18 cellular contexts compared by ENCODE assay signal in genomic region chr20:23810349-23810748, GRCh38. TPM values are rescaled to one million over a fixed set of nuclear protein-coding genes. Genes with fewer than 3 reads are reported as not detected.
"Had no signal": no experiment of that assay in that cellular context is flagged by ENCODE, and none has a peak within 500 bp of the region (broad histone marks: within the 10 kb centered on the region; RNA-seq: fewer than 3 reads in every experiment).

No MANE protein-coding gene starts in this region.

RNA-seq across cellular contexts. Expression of gene CST2, which starts 16.2 kb away (rescaled TPM):
- total RNA-seq: activated naive CD4-positive, alpha-beta T cell treated with anti-CD3 and anti-CD28 coated beads for 36 hours; activated naive CD4-positive, alpha-beta T cell treated with anti-CD3 and anti-CD28 coated beads, Interleukin-2, amount 50 U/mL, for 72 hours; activated naive CD8-positive, alpha-beta T cell treated with anti-CD3 and anti-CD28 coated beads for 36 hours; activated naive CD8-positive, alpha-beta T cell treated with anti-CD3 and anti-CD28 coated beads, Interleukin-2, amount 10 ng/mL, durations not matched to agents 7 days and 5 days; activated T-cell treated with anti-CD3 and anti-CD28 coated beads, Interleukin-2, amount 50 U/mL, for 4 hours; activated T-cell treated with anti-CD3 and anti-CD28 coated beads, Interleukin-2, amount 50 U/mL, for 72 hours; activated T-helper 1 cell treated with anti-CD3 and anti-CD28 coated beads, Interleukin-12 subunit alpha, Interleukin-12 subunit beta, Interleukin-2, Interleukin-4 antibody, amounts not matched to agents 30 ng/mL and 10 ng/mL and 1 ng/mL, durations not matched to agents 14 hours and 24 hours and 36 hours; activated T-helper 17 cell treated with anti-CD3 and anti-CD28 coated beads, Interleukin-2, amount 50 U/mL, for 72 hours; activated T-helper 2 cell treated with anti-CD3 and anti-CD28 coated beads, Interferon-gamma antibody, Interleukin-2, Interleukin-4, amounts not matched to agents 10 μg/mL and 5 μg/mL and 100 μg/mL, durations not matched to agents 14 hours and 24 hours and 36 hours; ascending aorta; body of pancreas; breast epithelium; bronchial epithelial cell; cardiac muscle cell; cardiac septum had no signal
- polyA plus RNA-seq: aorta, cardiac muscle cell had no signal

RNA-seq across cellular contexts. Expression of gene CST1, which starts 59.6 kb away (rescaled TPM):
- total RNA-seq: activated naive CD4-positive, alpha-beta T cell treated with anti-CD3 and anti-CD28 coated beads for 36 hours; activated naive CD4-positive, alpha-beta T cell treated with anti-CD3 and anti-CD28 coated beads, Interleukin-2, amount 50 U/mL, for 72 hours; activated naive CD8-positive, alpha-beta T cell treated with anti-CD3 and anti-CD28 coated beads for 36 hours; activated naive CD8-positive, alpha-beta T cell treated with anti-CD3 and anti-CD28 coated beads, Interleukin-2, amount 10 ng/mL, durations not matched to agents 7 days and 5 days; activated T-cell treated with anti-CD3 and anti-CD28 coated beads, Interleukin-2, amount 50 U/mL, for 4 hours; activated T-cell treated with anti-CD3 and anti-CD28 coated beads, Interleukin-2, amount 50 U/mL, for 72 hours; activated T-helper 1 cell treated with anti-CD3 and anti-CD28 coated beads, Interleukin-12 subunit alpha, Interleukin-12 subunit beta, Interleukin-2, Interleukin-4 antibody, amounts not matched to agents 30 ng/mL and 10 ng/mL and 1 ng/mL, durations not matched to agents 14 hours and 24 hours and 36 hours; activated T-helper 17 cell treated with anti-CD3 and anti-CD28 coated beads, Interleukin-2, amount 50 U/mL, for 72 hours; activated T-helper 2 cell treated with anti-CD3 and anti-CD28 coated beads, Interferon-gamma antibody, Interleukin-2, Interleukin-4, amounts not matched to agents 10 μg/mL and 5 μg/mL and 100 μg/mL, durations not matched to agents 14 hours and 24 hours and 36 hours; ascending aorta; astrocyte; body of pancreas; breast epithelium; bronchial epithelial cell; cardiac septum had no signal
- polyA plus RNA-seq: adipose tissue, aorta, cardiac muscle cell had no signal
